ENCODE assay signal across 8 cellular contexts in the genomic region with DNA sequence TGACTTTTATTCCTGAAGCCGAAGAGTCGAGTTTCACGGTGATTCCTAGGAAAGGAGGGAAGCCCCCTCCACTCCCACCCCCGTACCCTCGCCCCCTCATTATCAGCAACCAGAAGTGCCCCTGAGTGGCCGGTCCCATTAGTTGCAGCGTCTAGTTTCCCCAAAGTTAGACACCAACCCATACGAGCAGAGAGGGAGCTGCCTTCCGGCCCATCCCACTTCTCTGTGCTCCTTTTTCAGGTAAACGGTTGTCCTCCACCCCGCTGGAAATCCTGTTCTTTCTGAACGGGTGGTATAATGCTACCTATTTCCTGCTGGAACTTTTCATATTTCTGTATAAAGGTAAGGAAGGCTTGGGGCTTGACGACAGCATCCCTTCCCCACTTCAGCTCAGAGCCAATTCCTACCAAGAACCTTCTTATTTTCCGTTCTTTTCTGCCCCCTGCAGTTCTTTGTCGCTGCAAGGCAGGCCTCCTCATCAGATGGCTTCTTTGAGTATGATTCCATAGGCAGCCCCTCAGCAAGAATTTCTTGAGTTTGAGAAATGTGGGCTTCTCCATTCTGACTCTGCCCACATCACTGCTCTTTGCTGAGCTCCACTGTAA. TPM values are rescaled to one million over a fixed set of nuclear protein-coding genes. Genes with fewer than 3 reads are reported as not detected.
A peak's percentile ranks its signal among the peaks of the same experiment; 100 is the strongest.
DNase-seq lines count a peak whose midpoint lies in the region; ATAC-seq, FAIRE-seq and TF ChIP-seq lines count a peak whose summit lies in the region.

No MANE protein-coding gene starts in this region.

- H3K36me3 ChIP-seq in PC-3 (ENCODE audit: low read depth, low read length) (peaks cover 10% of the 10 kb centered on the region; the same call in 1 of the 2 replicates), HepG2 (replicated peaks in 1 of 2; ENCODE audit: control insufficient read depth in 1 of 2, insufficient read depth in 2 of 2, low read length in 2 of 2) (peaks cover 3 to 12% of the 10 kb centered on the region in 2 experiments), thoracic aorta (peaks cover 5% of the 10 kb centered on the region)

- no peaks in the 10 kb centered on the region for H3F3A ChIP-seq in PC-3 (ENCODE audit: low read length, unreplicated experiment)

- H4K20me1 ChIP-seq in PC-3 (ENCODE audit: low read length) (no peaks in the 10 kb centered on the region), HepG2 (ENCODE audit: insufficient read depth, low read length) (no peaks in the 10 kb centered on the region)

- H3K79me2 ChIP-seq in PC-3 (ENCODE audit: low read length) (peaks cover 14% of the 10 kb centered on the region), HepG2 (ENCODE audit: insufficient read depth, low read length) (no peaks in the 10 kb centered on the region)

- peak overlapping the region; percentile 59 for H3K27ac ChIP-seq in PC-3 (ENCODE audit: low read length)
- H3K27ac ChIP-seq in HepG2 (ENCODE audit: extremely low read length, insufficient read depth, low read length) = peak overlapping the region; percentile 84
- H3K27ac ChIP-seq in thoracic aorta = peak overlapping the region; percentile 71 to 73

- H3K9me3 ChIP-seq in PC-3 (ENCODE audit: low read length) (no peaks in the 10 kb centered on the region), HepG2 (ENCODE audit: low read length) (peaks cover 4% of the 10 kb centered on the region), thoracic aorta (no peaks in the 10 kb centered on the region)

- no peak for TF ChIP-seq POLR2A in HepG2 (IDR thresholded peaks at IDR 0.05; ENCODE audit: insufficient read depth in 1 of 2, low read depth in 2 of 2, low read length in 2 of 2)

- TF ChIP-seq CTCF in GM12874 (IDR thresholded peaks at IDR 0.05; ENCODE audit: insufficient read depth, low read depth, low read length) (peak; percentile 26; the same call in 1 of the 2 replicates), PC-3 (conservative IDR thresholded peaks at IDR 0.05; ENCODE audit: low read depth, low read length) (peak; percentile 59), HepG2 (CRISPR knock-in tag; IDR thresholded peaks at IDR 0.05) (peak; percentile 57), thoracic aorta (IDR thresholded peaks at IDR 0.05) (no peak), omental fat pad (IDR thresholded peaks at IDR 0.05) (no peak)

- DNase-seq in AG08395 (ENCODE audit: low spot score) (peak; percentile 37), PC-3 (peak; percentile 53), HepG2 (ENCODE audit: low spot score) (no peak), thoracic aorta (ENCODE audit: low spot score) (no peak), NCI-H526 treated with DMSO at 0.1 percent for 48 hours (lab: John Stamatoyannopoulos, UW) (no peak), omental fat pad (ENCODE audit: low spot score) (no peak)
- peak; percentile 12 for DNase-seq in central memory CD4-positive, alpha-beta T cell

- ATAC-seq in PC-3 = peak; percentile 45
- ATAC-seq in HepG2 = peak; percentile 56
- no peak for ATAC-seq in thoracic aorta (ENCODE audit: insufficient number of reproducible peaks, low FRiP score, low read depth)
- ATAC-seq in omental fat pad (ENCODE audit: low FRiP score) = no peak

- FAIRE-seq in HepG2 (lab: Jason Lieb, UNC) = no peak

- peak overlapping the region; percentile 94 for H3K4me3 ChIP-seq in PC-3 (ENCODE audit: low read length)
- peak overlapping the region; percentile 65 to 95 (median 90) for H3K4me3 ChIP-seq in HepG2 (replicated peaks in 1 of 3; ENCODE audit: insufficient read depth in 1 of 3, low read depth in 2 of 3, low read length in 3 of 3)
- H3K4me3 ChIP-seq in thoracic aorta = peak overlapping the region; percentile 93

- intact Hi-C loops in PC-3 (cut with micrococcal nuclease) = loop anchor here (2.0 kb wide), 1 partner anchor 56 kb away; no protein-coding TSS in a partner anchor
- intact Hi-C loops in HepG2 (cut with micrococcal nuclease; ENCODE audit: unreplicated experiment) = loop anchor here (2.0 kb wide), 1 partner anchor 56 kb away; no protein-coding TSS in a partner anchor

- BruUV-seq in PC-3 (replicated peaks; lab: Mats Ljungman, UMichigan) = no TSS peak
- TSS peak; percentile 71 for BruUV-seq in HepG2 (replicated peaks; lab: Mats Ljungman, UMichigan)

- in situ Hi-C loops in HepG2 (cut with HindIII; ENCODE audit: extremely low pct_ligation_motif_present, low pct_unique_long_range_greater_than_20kb) = no loop called here

- no peak for TF ChIP-seq EP300 in HepG2 (IDR thresholded peaks at IDR 0.05; ENCODE audit: low read depth in 2 of 2, low read length in 2 of 2)
- no peak for TF ChIP-seq EP300 in HepG2 (CRISPR knock-in tag; IDR thresholded peaks at IDR 0.05; ENCODE audit: borderline replicate concordance)

- peak overlapping the region; percentile 99 for H2AFZ ChIP-seq in PC-3 (ENCODE audit: low read length)
- H2AFZ ChIP-seq in HepG2 (ENCODE audit: low read length) = no peak overlapping the region

- no peaks in the 10 kb centered on the region for H3K9me2 ChIP-seq in PC-3 (replicated peaks; ENCODE audit: low read length)

- H3K9ac ChIP-seq in PC-3 (ENCODE audit: low read length) (peak overlapping the region; percentile 89), HepG2 (ENCODE audit: insufficient read depth, low read depth, low read length) (peak overlapping the region; percentile 94)

- TF ChIP-seq RAD21 in HepG2 (CRISPR knock-in tag; IDR thresholded peaks at IDR 0.05) = no peak

- H3K27me3 ChIP-seq in PC-3 (ENCODE audit: low read length) (no peaks in the 10 kb centered on the region), HepG2 (ENCODE audit: control insufficient read depth in 1 of 2, insufficient read depth in 2 of 2, low read length in 2 of 2) (no peaks in the 10 kb centered on the region), thoracic aorta (replicated peaks; ENCODE audit: insufficient read depth) (no peaks in the 10 kb centered on the region)

- POLR2A ChIA-PET in PC-3 (lab: Charles Lee; ENCODE audit: unreplicated experiment) = interaction anchor here (0.8 to 1.9 kb wide), 2 partner anchors 9 to 31 kb away, joined by 5 to 6 read pairs; a partner anchor contains a TSS
- POLR2A ChIA-PET in HepG2 (lab: Yijun Ruan, JAX) = interaction anchor here (1.0 to 3.8 kb wide), 15 partner anchors 9 to 99 kb away, joined by 4 to 78 read pairs (median 7); a partner anchor contains a TSS

- CTCF ChIA-PET in PC-3 (lab: Charles Lee) (interaction anchor here (0.6 to 1.3 kb wide), 5 partner anchors 31 to 191 kb away, joined by 3 to 18 read pairs (median 6); a partner anchor contains a TSS), HepG2 (lab: Yijun Ruan, JAX; ENCODE audit: low intra/inter-chr PET ratio, low total read pairs) (interaction anchor here (1.4 kb wide), 1 partner anchor 57 kb away, joined by 5 read pairs; no protein-coding TSS in a partner anchor)

- 4% methylated on average over 15 of the region's 15 CpGs for WGBS in HepG2 (ENCODE audit: low lambda C conversion rate)

- peak overlapping the region; percentile 98 for H3K4me2 ChIP-seq in PC-3 (ENCODE audit: low read length)
- H3K4me2 ChIP-seq in HepG2 (ENCODE audit: low read depth, low read length) = peak overlapping the region; percentile 95

- H3K4me1 ChIP-seq in PC-3 (ENCODE audit: insufficient read depth, low read length) (peaks cover 14% of the 10 kb centered on the region), HepG2 (ENCODE audit: insufficient read depth, low read length) (peaks cover 21% of the 10 kb centered on the region), thoracic aorta (ENCODE audit: control insufficient read depth in 1 of 2, low read depth in 2 of 2) (peaks cover 0 to 19% of the 10 kb centered on the region in 2 donors)

RNA-seq across cellular contexts. Expression of a gene that starts 0.7 kb away (rescaled TPM):
- 19.3 and 23.2 TPM in 2 replicates for total RNA-seq in PC-3 (2014; rRNA removed)
- total RNA-seq in HepG2 (2016; rRNA removed; fragmentation: Illumina TruSeq; extraction: Trizol) = 25.2 and 25.4 TPM in 2 replicates
- total RNA-seq in HepG2 (2016; cell fraction: cytosol; rRNA removed; fragmentation: Illumina TruSeq; extraction: Trizol; ENCODE audit: low read depth) = 33.0 and 38.9 TPM in 2 replicates
- 23.9 and 27.8 TPM in 2 replicates for total RNA-seq in HepG2 (2016; cell fraction: insoluble cytoplasmic fraction; rRNA removed; fragmentation: Illumina TruSeq; extraction: Trizol)
- 43.9 and 52.8 TPM in 2 replicates for total RNA-seq in HepG2 (2016; cell fraction: membrane; rRNA removed; fragmentation: Illumina TruSeq; extraction: Trizol)
- total RNA-seq in HepG2 (2016; cell fraction: nucleus; rRNA removed; fragmentation: Illumina TruSeq; extraction: Trizol) = 15.8 and 17.5 TPM in 2 replicates
- polyA plus RNA-seq in HepG2 (2011; rRNA removed) = 53.7 and 60.1 TPM in 2 replicates
- 44.7 and 56.5 TPM in 2 replicates for polyA plus RNA-seq in HepG2 (2011; cell fraction: cytosol; rRNA removed)
- 20.0 and 25.6 TPM in 2 replicates for polyA plus RNA-seq in HepG2 (2011; cell fraction: nucleus; rRNA removed)
- polyA plus RNA-seq in HepG2 (2012) = 17.5 and 21.3 TPM in 2 replicates
- polyA plus RNA-seq in HepG2 (2016; cell fraction: cytosol; fragmentation: Illumina TruSeq; extraction: Trizol; ENCODE audit: low read depth) = 45.4 and 52.3 TPM in 2 replicates
- polyA plus RNA-seq in HepG2 (2016; cell fraction: insoluble cytoplasmic fraction; fragmentation: Illumina TruSeq; extraction: Trizol; ENCODE audit: low read depth) = 31.2 and 31.8 TPM in 2 replicates
- 53.1 and 57.7 TPM in 2 replicates for polyA plus RNA-seq in HepG2 (2016; cell fraction: membrane; fragmentation: Illumina TruSeq; extraction: Trizol; ENCODE audit: low read depth)
- 33.0 and 35.6 TPM in 2 replicates for polyA plus RNA-seq in HepG2 (2016; cell fraction: nucleus; fragmentation: Illumina TruSeq; extraction: Trizol; ENCODE audit: insufficient read depth, low read depth)
- 13.9 and 44.9 TPM in 2 replicates for polyA minus RNA-seq in HepG2 (2011; rRNA and poly(A)+ RNA removed; ENCODE audit: low replicate concordance)
- 11.1 and 12.6 TPM in 2 replicates for polyA minus RNA-seq in HepG2 (2011; cell fraction: cytosol; rRNA and poly(A)+ RNA removed)
- 11.3 and 19.4 TPM in 2 replicates for polyA minus RNA-seq in HepG2 (2011; cell fraction: nucleus; rRNA and poly(A)+ RNA removed)
- 10 to 100 TPM in 1 of 2 donors, 1 to 10 TPM in 1; 5.6 to 13.0 TPM for total RNA-seq in thoracic aorta
- 10 to 100 TPM in 2 of 4 donors, 1 to 10 TPM in 2; 9.5 to 19.3 (median 11.8) TPM for total RNA-seq in omental fat pad

RNA-seq across cellular contexts. Expression of a gene that starts 30.9 kb away (rescaled TPM):
- total RNA-seq in PC-3 (2014; rRNA removed) = 39.8 and 40.7 TPM in 2 replicates
- 29.7 and 43.5 TPM in 2 replicates for total RNA-seq in HepG2 (2016; rRNA removed; fragmentation: Illumina TruSeq; extraction: Trizol)
- 51.3 and 54.5 TPM in 2 replicates for total RNA-seq in HepG2 (2016; cell fraction: cytosol; rRNA removed; fragmentation: Illumina TruSeq; extraction: Trizol; ENCODE audit: low read depth)
- 30.1 and 40.0 TPM in 2 replicates for total RNA-seq in HepG2 (2016; cell fraction: insoluble cytoplasmic fraction; rRNA removed; fragmentation: Illumina TruSeq; extraction: Trizol)
- total RNA-seq in HepG2 (2016; cell fraction: membrane; rRNA removed; fragmentation: Illumina TruSeq; extraction: Trizol) = 36.1 and 36.5 TPM in 2 replicates
- 41.2 and 47.0 TPM in 2 replicates for total RNA-seq in HepG2 (2016; cell fraction: nucleus; rRNA removed; fragmentation: Illumina TruSeq; extraction: Trizol)
- 51.0 and 61.0 TPM in 2 replicates for polyA plus RNA-seq in HepG2 (2011; rRNA removed)
- 21.8 and 35.0 TPM in 2 replicates for polyA plus RNA-seq in HepG2 (2011; cell fraction: cytosol; rRNA removed)
- polyA plus RNA-seq in HepG2 (2011; cell fraction: nucleus; rRNA removed) = 63.4 and 76.1 TPM in 2 replicates
- 17.6 and 19.2 TPM in 2 replicates for polyA plus RNA-seq in HepG2 (2012)
- 15.5 and 18.0 TPM in 2 replicates for polyA plus RNA-seq in HepG2 (2016; cell fraction: cytosol; fragmentation: Illumina TruSeq; extraction: Trizol; ENCODE audit: low read depth)
- polyA plus RNA-seq in HepG2 (2016; cell fraction: insoluble cytoplasmic fraction; fragmentation: Illumina TruSeq; extraction: Trizol; ENCODE audit: low read depth) = 42.8 and 45.1 TPM in 2 replicates
- 24.2 and 30.4 TPM in 2 replicates for polyA plus RNA-seq in HepG2 (2016; cell fraction: membrane; fragmentation: Illumina TruSeq; extraction: Trizol; ENCODE audit: low read depth)
- polyA plus RNA-seq in HepG2 (2016; cell fraction: nucleus; fragmentation: Illumina TruSeq; extraction: Trizol; ENCODE audit: insufficient read depth, low read depth) = 85.3 and 100 TPM in 2 replicates
- polyA minus RNA-seq in HepG2 (2011; rRNA and poly(A)+ RNA removed; ENCODE audit: low replicate concordance) = 50.4 and 173 TPM in 2 replicates
- 9.5 and 9.6 TPM in 2 replicates for polyA minus RNA-seq in HepG2 (2011; cell fraction: cytosol; rRNA and poly(A)+ RNA removed)
- polyA minus RNA-seq in HepG2 (2011; cell fraction: nucleus; rRNA and poly(A)+ RNA removed) = 41.6 and 57.1 TPM in 2 replicates
- total RNA-seq in thoracic aorta = 10 to 100 TPM; 49.7 to 63.5 TPM
- total RNA-seq in omental fat pad = 10 to 100 TPM; 31.6 to 40.8 (median 38.1) TPM

RNA-seq across cellular contexts. Expression of a gene that starts 31.4 kb away (rescaled TPM):
- total RNA-seq in PC-3 (2014; rRNA removed) = 51.2 and 58.2 TPM in 2 replicates
- 11.5 and 14.9 TPM in 2 replicates for total RNA-seq in HepG2 (2016; rRNA removed; fragmentation: Illumina TruSeq; extraction: Trizol)
- 5.6 and 5.9 TPM in 2 replicates for total RNA-seq in HepG2 (2016; cell fraction: cytosol; rRNA removed; fragmentation: Illumina TruSeq; extraction: Trizol; ENCODE audit: low read depth)
- total RNA-seq in HepG2 (2016; cell fraction: insoluble cytoplasmic fraction; rRNA removed; fragmentation: Illumina TruSeq; extraction: Trizol) = 11.8 and 15.0 TPM in 2 replicates
- 15.7 and 17.1 TPM in 2 replicates for total RNA-seq in HepG2 (2016; cell fraction: membrane; rRNA removed; fragmentation: Illumina TruSeq; extraction: Trizol)
- total RNA-seq in HepG2 (2016; cell fraction: nucleus; rRNA removed; fragmentation: Illumina TruSeq; extraction: Trizol) = 11.9 and 12.4 TPM in 2 replicates
- polyA plus RNA-seq in HepG2 (2011; rRNA removed) = 11.4 and 14.7 TPM in 2 replicates
- 19.7 and 21.5 TPM in 2 replicates for polyA plus RNA-seq in HepG2 (2011; cell fraction: cytosol; rRNA removed)
- polyA plus RNA-seq in HepG2 (2011; cell fraction: nucleus; rRNA removed) = 30.1 and 37.5 TPM in 2 replicates
- 10.9 and 13.2 TPM in 2 replicates for polyA plus RNA-seq in HepG2 (2012)
- polyA plus RNA-seq in HepG2 (2016; cell fraction: cytosol; fragmentation: Illumina TruSeq; extraction: Trizol; ENCODE audit: low read depth) = 4.6 and 6.4 TPM in 2 replicates
- polyA plus RNA-seq in HepG2 (2016; cell fraction: insoluble cytoplasmic fraction; fragmentation: Illumina TruSeq; extraction: Trizol; ENCODE audit: low read depth) = 8.9 and 11.0 TPM in 2 replicates
- polyA plus RNA-seq in HepG2 (2016; cell fraction: membrane; fragmentation: Illumina TruSeq; extraction: Trizol; ENCODE audit: low read depth) = 11.1 and 11.3 TPM in 2 replicates
- 20.3 and 20.7 TPM in 2 replicates for polyA plus RNA-seq in HepG2 (2016; cell fraction: nucleus; fragmentation: Illumina TruSeq; extraction: Trizol; ENCODE audit: insufficient read depth, low read depth)
- 41.4 and 173 TPM in 2 replicates for polyA minus RNA-seq in HepG2 (2011; rRNA and poly(A)+ RNA removed; ENCODE audit: low replicate concordance)
- polyA minus RNA-seq in HepG2 (2011; cell fraction: cytosol; rRNA and poly(A)+ RNA removed) = 4.7 and 8.0 TPM in 2 replicates
- 9.4 and 9.7 TPM in 2 replicates for polyA minus RNA-seq in HepG2 (2011; cell fraction: nucleus; rRNA and poly(A)+ RNA removed)
- total RNA-seq in thoracic aorta = 10 to 100 TPM; 37.1 to 80.8 TPM
- 10 to 100 TPM; 29.5 to 39.9 (median 34.6) TPM for total RNA-seq in omental fat pad

RNA-seq across cellular contexts. Expression of a gene that starts 36.7 kb away (rescaled TPM):
- total RNA-seq in PC-3 (2014; rRNA removed) (51.1 and 55.3 TPM in 2 replicates), HepG2 (2016; rRNA removed; fragmentation: Illumina TruSeq; extraction: Trizol) (29.4 and 34.1 TPM in 2 replicates), thoracic aorta (10 to 100 TPM; 54.3 to 69.7 TPM), omental fat pad (10 to 100 TPM; 37.2 to 62.6 (median 49.4) TPM)
- 7.3 and 8.6 TPM in 2 replicates for total RNA-seq in HepG2 (2016; cell fraction: cytosol; rRNA removed; fragmentation: Illumina TruSeq; extraction: Trizol; ENCODE audit: low read depth)
- total RNA-seq in HepG2 (2016; cell fraction: insoluble cytoplasmic fraction; rRNA removed; fragmentation: Illumina TruSeq; extraction: Trizol) = 25.4 and 37.8 TPM in 2 replicates
- 19.4 and 20.2 TPM in 2 replicates for total RNA-seq in HepG2 (2016; cell fraction: membrane; rRNA removed; fragmentation: Illumina TruSeq; extraction: Trizol)
- 48.4 and 51.2 TPM in 2 replicates for total RNA-seq in HepG2 (2016; cell fraction: nucleus; rRNA removed; fragmentation: Illumina TruSeq; extraction: Trizol)
- 36.8 and 40.6 TPM in 2 replicates for polyA plus RNA-seq in HepG2 (2011; rRNA removed)
- 16.4 and 19.7 TPM in 2 replicates for polyA plus RNA-seq in HepG2 (2011; cell fraction: cytosol; rRNA removed)
- 110 and 125 TPM in 2 replicates for polyA plus RNA-seq in HepG2 (2011; cell fraction: nucleus; rRNA removed)
- polyA plus RNA-seq in HepG2 (2012) = 47.5 and 48.9 TPM in 2 replicates
- polyA plus RNA-seq in HepG2 (2016; cell fraction: cytosol; fragmentation: Illumina TruSeq; extraction: Trizol; ENCODE audit: low read depth) = 3.7 and 4.1 TPM in 2 replicates
- polyA plus RNA-seq in HepG2 (2016; cell fraction: insoluble cytoplasmic fraction; fragmentation: Illumina TruSeq; extraction: Trizol; ENCODE audit: low read depth) = 36.9 and 49.6 TPM in 2 replicates
- polyA plus RNA-seq in HepG2 (2016; cell fraction: membrane; fragmentation: Illumina TruSeq; extraction: Trizol; ENCODE audit: low read depth) = 13.1 and 15.0 TPM in 2 replicates
- 151 and 159 TPM in 2 replicates for polyA plus RNA-seq in HepG2 (2016; cell fraction: nucleus; fragmentation: Illumina TruSeq; extraction: Trizol; ENCODE audit: insufficient read depth, low read depth)
- polyA minus RNA-seq in HepG2 (2011; rRNA and poly(A)+ RNA removed; ENCODE audit: low replicate concordance) = 43.6 and 128 TPM in 2 replicates
- polyA minus RNA-seq in HepG2 (2011; cell fraction: cytosol; rRNA and poly(A)+ RNA removed) = 14.5 and 17.3 TPM in 2 replicates
- 56.7 and 63.0 TPM in 2 replicates for polyA minus RNA-seq in HepG2 (2011; cell fraction: nucleus; rRNA and poly(A)+ RNA removed)

RNA-seq across cellular contexts. Expression of a gene that starts 36.8 kb away (rescaled TPM):
- total RNA-seq in PC-3 (2014; rRNA removed) (54.3 and 90.4 TPM in 2 replicates), HepG2 (2016; rRNA removed; fragmentation: Illumina TruSeq; extraction: Trizol) (44.2 and 53.3 TPM in 2 replicates), thoracic aorta (10 to 100 TPM; 43.2 to 52.6 TPM), omental fat pad (10 to 100 TPM; 48.6 to 59.0 (median 54.0) TPM)
- total RNA-seq in HepG2 (2016; cell fraction: cytosol; rRNA removed; fragmentation: Illumina TruSeq; extraction: Trizol; ENCODE audit: low read depth) = 30.3 and 32.6 TPM in 2 replicates
- 44.0 and 50.9 TPM in 2 replicates for total RNA-seq in HepG2 (2016; cell fraction: insoluble cytoplasmic fraction; rRNA removed; fragmentation: Illumina TruSeq; extraction: Trizol)
- total RNA-seq in HepG2 (2016; cell fraction: membrane; rRNA removed; fragmentation: Illumina TruSeq; extraction: Trizol) = 39.7 and 41.1 TPM in 2 replicates
- total RNA-seq in HepG2 (2016; cell fraction: nucleus; rRNA removed; fragmentation: Illumina TruSeq; extraction: Trizol) = 25.6 and 36.2 TPM in 2 replicates
- polyA plus RNA-seq in HepG2 (2011; rRNA removed) = 70.4 and 70.5 TPM in 2 replicates
- polyA plus RNA-seq in HepG2 (2011; cell fraction: cytosol; rRNA removed) = 81.8 and 87.8 TPM in 2 replicates
- 26.5 and 33.7 TPM in 2 replicates for polyA plus RNA-seq in HepG2 (2011; cell fraction: nucleus; rRNA removed)
- polyA plus RNA-seq in HepG2 (2012) = 25.1 and 33.9 TPM in 2 replicates
- polyA plus RNA-seq in HepG2 (2016; cell fraction: cytosol; fragmentation: Illumina TruSeq; extraction: Trizol; ENCODE audit: low read depth) = 25.0 and 26.0 TPM in 2 replicates
- 65.1 and 67.8 TPM in 2 replicates for polyA plus RNA-seq in HepG2 (2016; cell fraction: insoluble cytoplasmic fraction; fragmentation: Illumina TruSeq; extraction: Trizol; ENCODE audit: low read depth)
- 38.0 and 41.3 TPM in 2 replicates for polyA plus RNA-seq in HepG2 (2016; cell fraction: membrane; fragmentation: Illumina TruSeq; extraction: Trizol; ENCODE audit: low read depth)
- 48.1 and 64.5 TPM in 2 replicates for polyA plus RNA-seq in HepG2 (2016; cell fraction: nucleus; fragmentation: Illumina TruSeq; extraction: Trizol; ENCODE audit: insufficient read depth, low read depth)
- 102 and 166 TPM in 2 replicates for polyA minus RNA-seq in HepG2 (2011; rRNA and poly(A)+ RNA removed; ENCODE audit: low replicate concordance)
- polyA minus RNA-seq in HepG2 (2011; cell fraction: cytosol; rRNA and poly(A)+ RNA removed) = 21.2 and 24.1 TPM in 2 replicates
- polyA minus RNA-seq in HepG2 (2011; cell fraction: nucleus; rRNA and poly(A)+ RNA removed) = 54.1 and 63.3 TPM in 2 replicates

Comparison
In these comparisons a context has a peak if more than half of its experiments do, and no peak if none do; other contexts are left out.
1. DNase-seq: peak in AG08395 (single experiment), PC-3 (single experiment) and central memory CD4-positive, alpha-beta T cell (single experiment); none in HepG2 (single experiment), thoracic aorta (single experiment), NCI-H526 treated with DMSO at 0.1 percent for 48 hours (single experiment) and omental fat pad (single experiment).
2. CTCF ChIP-seq: peak in GM12874 (single experiment), PC-3 (single experiment) and HepG2 (single experiment); none in thoracic aorta (single experiment) and omental fat pad (0 of 3).
3. ATAC-seq: peak in PC-3 (single experiment) and HepG2 (single experiment); none in thoracic aorta (single experiment) and omental fat pad (single experiment).
4. Peak in every context shown above with its lines, with median percentiles within 50 percentile points of each other: H3K27ac ChIP-seq and H3K4me3 ChIP-seq.